Comparison of ENCODE assay signal across 19 cellular contexts in the genomic region with DNA sequence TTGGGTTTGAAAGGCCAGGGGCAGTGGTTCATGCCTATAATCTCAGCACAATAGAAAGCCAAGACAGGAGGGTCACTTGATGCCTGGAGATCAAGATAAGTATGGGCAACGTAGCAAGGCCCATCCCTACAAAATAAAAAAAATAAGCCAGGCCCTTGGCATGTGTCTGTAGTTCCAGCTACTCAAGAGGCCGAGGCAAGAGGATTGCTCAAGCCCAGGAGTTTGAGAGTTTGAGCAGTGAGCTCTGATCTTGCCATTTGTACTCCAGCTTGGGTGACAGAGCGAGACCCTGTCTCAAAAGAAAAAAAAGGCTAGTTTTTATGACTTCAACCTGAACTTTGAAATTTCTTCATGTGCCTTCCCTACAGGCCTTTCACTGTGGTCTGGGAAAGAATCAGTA. TPM values are rescaled to one million over a fixed set of nuclear protein-coding genes. Genes with fewer than 3 reads are reported as not detected.
A peak's percentile ranks its signal among the peaks of the same experiment; 100 is the strongest.
DNase-seq lines count a peak whose midpoint lies in the region; ATAC-seq and TF ChIP-seq lines count a peak whose summit lies in the region.
"Had no signal": no experiment of that assay in that cellular context is flagged by ENCODE, and none has a peak within 500 bp of the region (broad histone marks: within the 10 kb centered on the region; RNA-seq: fewer than 3 reads in every experiment).

No MANE protein-coding gene starts in this region.

- CTCF ChIA-PET in CD4-positive, alpha-beta T cell (lab: Charles Lee), result no interaction called here
- CTCF ChIA-PET in PC-9 (lab: Charles Lee), result no interaction called here

- peaks cover 13% of the 10 kb centered on the region for H3K4me1 Mint-ChIP-seq in CD4-positive, alpha-beta T cell (ENCODE audit: low read depth)
- no peaks in the 10 kb centered on the region for H3K4me1 Mint-ChIP-seq in memory B cell

- no peak for ATAC-seq in CD4-positive, alpha-beta T cell (ENCODE audit: poor library complexity)
- ATAC-seq in memory B cell (ENCODE audit: low read depth) (no peak), GM21360 (IDR thresholded peaks at IDR 0.05; ENCODE audit: unreplicated experiment) (no peak)

- H3K9me2 ChIP-seq in PC-9 (ENCODE audit: insufficient read depth), result no peaks in the 10 kb centered on the region

- H3K27me3 ChIP-seq in CD4-positive, alpha-beta T cell (ENCODE audit: control insufficient read depth, insufficient read depth, low read length), result no peaks in the 10 kb centered on the region
- H3K27me3 ChIP-seq in PC-9 (ENCODE audit: insufficient read depth, low read depth), result no peaks in the 10 kb centered on the region
- H3K27me3 ChIP-seq: BE2C; BLaER1 treated with 17β-estradiol and CSF1 and Interleukin-3, amounts not matched to agents 10 nM and 100 nM had no signal

- no peak overlapping the region for H3K27ac Mint-ChIP-seq in CD4-positive, alpha-beta T cell
- H3K27ac Mint-ChIP-seq in memory B cell, result peak overlapping the region; percentile 53
- H3K27ac Mint-ChIP-seq: CD14-positive monocyte had no signal

- BruUV-seq in PC-9 (replicated peaks; lab: Mats Ljungman, UMichigan), result TSS peak; percentile 27

- H3K9me3 ChIP-seq in CD4-positive, alpha-beta T cell (ENCODE audit: control insufficient read depth, low read length), result peaks cover 42% of the 10 kb centered on the region
- H3K9me3 ChIP-seq in PC-9 (ENCODE audit: insufficient read depth, low read depth), result peaks cover 57% of the 10 kb centered on the region
- H3K9me3 ChIP-seq: BE2C had no signal

- H3K27ac ChIP-seq in CD4-positive, alpha-beta T cell (ENCODE audit: low read depth, low read length), result no peak overlapping the region
- H3K27ac ChIP-seq in PC-9, result no peak overlapping the region
- H3K27ac ChIP-seq: BLaER1 treated with 17β-estradiol and CSF1 and Interleukin-3, amounts not matched to agents 10 nM and 100 nM; GM23248 had no signal

- peaks cover 13% of the 10 kb centered on the region for H3K9me3 Mint-ChIP-seq in CD4-positive, alpha-beta T cell
- peaks cover 7% of the 10 kb centered on the region for H3K9me3 Mint-ChIP-seq in memory B cell

- POLR2A ChIA-PET in CD4-positive, alpha-beta T cell (lab: Charles Lee), result no interaction called here
- POLR2A ChIA-PET in PC-9 (lab: Charles Lee; ENCODE audit: unreplicated experiment), result no interaction called here

- no peak overlapping the region for H3K4me2 ChIP-seq in PC-9
- H3K4me2 ChIP-seq: BLaER1 treated with 17β-estradiol and CSF1 and Interleukin-3, amounts not matched to agents 10 nM and 100 nM had no signal

- intact Hi-C loops in CD4-positive, alpha-beta T cell (cut with DNase I, micrococcal nuclease), result no loop called here
- intact Hi-C loops in PC-9 (cut with micrococcal nuclease; ENCODE audit: unreplicated experiment), result no loop called here

- peaks cover 27% of the 10 kb centered on the region for H3F3A ChIP-seq in PC-9 (ENCODE audit: insufficient read depth, low read depth)

- DNase-seq in CD4-positive, alpha-beta T cell, result no peak
- DNase-seq in PC-9, result no peak
- DNase-seq in memory B cell (ENCODE audit: low spot score in 2 of 2), result no peak
- DNase-seq in NCI-H69 (lab: John Stamatoyannopoulos, UW), result no peak
- no peak for DNase-seq in NCI-H748 treated with DMSO at 0.1 percent for 48 hours (lab: John Stamatoyannopoulos, UW)
- DNase-seq: AML-193; BE2C; Calu3; CD4-positive, alpha-beta memory T cell; COR-L47; DMS53; DMS79 treated with DMSO at 0.1 percent for 48 hours; GF-D8; GM23248; H7; HCEC 1CT had no signal

- H3K36me3 ChIP-seq in PC-9 (ENCODE audit: low read depth), result peaks cover 37% of the 10 kb centered on the region

- 0 out of 2 replicates have a peak, but pooled peaks cover 3% of the 10 kb centered on the region for H3K4me1 ChIP-seq in PC-9 (replicated peaks; ENCODE audit: insufficient read depth)
- H3K4me1 ChIP-seq: BE2C had no signal

- H3K36me3 Mint-ChIP-seq in CD4-positive, alpha-beta T cell (ENCODE audit: low read depth), result peaks cover 72% of the 10 kb centered on the region
- peaks cover 37% of the 10 kb centered on the region for H3K36me3 Mint-ChIP-seq in memory B cell

- H3K4me3 ChIP-seq in PC-9, result no peak overlapping the region
- H3K4me3 ChIP-seq: BLaER1 treated with 17β-estradiol and CSF1 and Interleukin-3, amounts not matched to agents 10 nM and 100 nM; GM23248 had no signal

- no peaks in the 10 kb centered on the region; the same call in 1 of the 2 replicates for H4K20me1 ChIP-seq in PC-9 (ENCODE audit: insufficient read depth)

- H2AFZ ChIP-seq in PC-9, result no peak overlapping the region
- H2AFZ ChIP-seq: GM23248 had no signal

- H3K4me3 Mint-ChIP-seq in CD4-positive, alpha-beta T cell, result peak overlapping the region; percentile 31
- no peak overlapping the region for H3K4me3 Mint-ChIP-seq in memory B cell
- H3K4me3 Mint-ChIP-seq: CD14-positive monocyte; CD4-positive, alpha-beta memory T cell had no signal

- H3K79me2 ChIP-seq in PC-9 (ENCODE audit: low read depth), result no peaks in the 10 kb centered on the region

- H3K27me3 Mint-ChIP-seq in CD4-positive, alpha-beta T cell, result no peaks in the 10 kb centered on the region
- no peaks in the 10 kb centered on the region for H3K27me3 Mint-ChIP-seq in memory B cell
- H3K27me3 Mint-ChIP-seq: CD4-positive, alpha-beta memory T cell had no signal

- TF ChIP-seq CTCF in CD4-positive, alpha-beta T cell (IDR thresholded peaks at IDR 0.05), result no peak
- no peak for TF ChIP-seq CTCF in PC-9 (conservative IDR thresholded peaks at IDR 0.05)

RNA-seq across cellular contexts. Expression of gene ZNF480, which starts 5.2 kb away (rescaled TPM):
- total RNA-seq in CD4-positive, alpha-beta T cell, result 1 to 10 TPM; 4.8 to 5.3 TPM
- 8.7 and 10.2 TPM in 2 replicates for total RNA-seq in PC-9 (2021)

RNA-seq across cellular contexts. Expression of gene ZNF766, which starts 22.4 kb away (rescaled TPM):
- 10 to 100 TPM; 39.3 to 43.2 TPM for total RNA-seq in CD4-positive, alpha-beta T cell
- 18.3 and 18.8 TPM in 2 replicates for total RNA-seq in PC-9 (2021)

RNA-seq across cellular contexts. Expression of gene ZNF610, which starts 44.3 kb away (rescaled TPM):
- total RNA-seq in CD4-positive, alpha-beta T cell, result under 1 TPM; 0.52 to 0.53 TPM
- 1.8 and 2.6 TPM in 2 replicates for total RNA-seq in PC-9 (2021)
- total RNA-seq: Calu3 had no signal
